8 cellular contexts compared by ENCODE assay signal in genomic region chr19:7772752-7773291, GRCh38. TPM values are rescaled to one million over a fixed set of nuclear protein-coding genes. Genes with fewer than 3 reads are reported as not detected.
DNase-seq lines count a peak whose midpoint lies in the region; ATAC-seq and TF ChIP-seq lines count a peak whose summit lies in the region.

No MANE protein-coding gene starts in this region.

- peak overlapping the region; percentile 4 to 77 (median 61) for H3K4me3 Mint-ChIP-seq in CD8-positive, alpha-beta memory T cell
- H3K4me3 Mint-ChIP-seq in activated CD4-positive, alpha-beta memory T cell treated with anti-CD3 and anti-CD28 coated beads for 36 hours = peak overlapping the region; percentile 41
- H3K4me3 Mint-ChIP-seq in neural progenitor cell = no peak overlapping the region

- peaks cover 16% of the 10 kb centered on the region for H3K4me1 ChIP-seq in CD8-positive, alpha-beta memory T cell (ENCODE audit: insufficient read depth, low read length)
- H3K4me1 ChIP-seq in mesendoderm (ENCODE audit: control insufficient read depth, low read depth, low read length) = no peaks in the 10 kb centered on the region
- H3K4me1 ChIP-seq in upper lobe of left lung = peaks cover 0 to 16% (median 3%) of the 10 kb centered on the region in 4 donors
- peaks cover under 1% of the 10 kb centered on the region for H3K4me1 ChIP-seq in neural progenitor cell

- no peak overlapping the region for H3K56ac ChIP-seq in mesendoderm (ENCODE audit: low read length)

- TF ChIP-seq CTCF in upper lobe of left lung (IDR thresholded peaks at IDR 0.05) (no peak), neural progenitor cell (IDR thresholded peaks at IDR 0.05) (no peak)

- WGBS in mesendoderm (ENCODE audit: extremely low coverage, insufficient coverage, low lambda C conversion rate) = no CpG with 5 or more reads among the region's 8 CpGs
- 36 to 45% methylated on average over 8 of the region's 8 CpGs for WGBS in upper lobe of left lung, 2 donors

- no peak overlapping the region for H3K23ac ChIP-seq in mesendoderm (ENCODE audit: low read length)

- H2BK120ac ChIP-seq in mesendoderm (ENCODE audit: low read depth, low read length) = no peak overlapping the region

- H3K79me2 ChIP-seq in mesendoderm (ENCODE audit: control insufficient read depth, insufficient read depth, low read length) = no peaks in the 10 kb centered on the region
- no peaks in the 10 kb centered on the region for H3K79me2 ChIP-seq in neural progenitor cell (ENCODE audit: low read depth)

- H3K4ac ChIP-seq in mesendoderm (ENCODE audit: low read depth, low read length) = no peak overlapping the region

- no peak overlapping the region for H4K8ac ChIP-seq in mesendoderm (ENCODE audit: low read depth, low read length)

- H2BK15ac ChIP-seq in mesendoderm (replicated peaks; ENCODE audit: low read depth) = no peak overlapping the region

- CTCF ChIA-PET in CD8-positive, alpha-beta memory T cell (lab: Charles Lee) = interaction anchor here (1.1 kb wide), 1 partner anchor 92 kb away, joined by 3 read pairs; the partner anchor contains the start of gene TRAPPC5
- CTCF ChIA-PET in activated CD4-positive, alpha-beta memory T cell treated with anti-CD3 and anti-CD28 coated beads for 36 hours (lab: Charles Lee) = no interaction called here

- no peaks in the 10 kb centered on the region for H3K9me3 Mint-ChIP-seq in CD8-positive, alpha-beta memory T cell
- no peaks in the 10 kb centered on the region for H3K9me3 Mint-ChIP-seq in activated CD4-positive, alpha-beta memory T cell treated with anti-CD3 and anti-CD28 coated beads for 36 hours
- peaks cover 2% of the 10 kb centered on the region for H3K9me3 Mint-ChIP-seq in neural progenitor cell

- H3F3A ChIP-seq in neural progenitor cell (ENCODE audit: low read depth) = peaks cover 5% of the 10 kb centered on the region

- H3K4me1 Mint-ChIP-seq in CD8-positive, alpha-beta memory T cell = peaks cover 13 to 24% (median 21%) of the 10 kb centered on the region in 3 donors
- peaks cover 18% of the 10 kb centered on the region for H3K4me1 Mint-ChIP-seq in activated CD4-positive, alpha-beta memory T cell treated with anti-CD3 and anti-CD28 coated beads for 36 hours (ENCODE audit: low read depth)
- peaks cover 4% of the 10 kb centered on the region for H3K4me1 Mint-ChIP-seq in neural progenitor cell

- peak overlapping the region in 7 of 8 donors; percentile 10 to 92 (median 31) for H3K27ac Mint-ChIP-seq in CD8-positive, alpha-beta memory T cell
- peak overlapping the region; percentile 61 for H3K27ac Mint-ChIP-seq in activated CD4-positive, alpha-beta memory T cell treated with anti-CD3 and anti-CD28 coated beads for 36 hours
- H3K27ac Mint-ChIP-seq in neural progenitor cell = no peak overlapping the region

- ATAC-seq in upper lobe of left lung (ENCODE audit: low FRiP score in 2 of 2) (no peak), HG02981 (IDR thresholded peaks at IDR 0.05; ENCODE audit: unreplicated experiment) (no peak)

- H2BK5ac ChIP-seq in mesendoderm (ENCODE audit: low read length) = no peak overlapping the region

- H3K27me3 ChIP-seq in CD8-positive, alpha-beta memory T cell (ENCODE audit: insufficient read depth, low read length, poor library complexity, severe bottlenecking) = no peaks in the 10 kb centered on the region
- H3K27me3 ChIP-seq in mesendoderm (ENCODE audit: insufficient read depth, low read length, poor library complexity) (no peaks in the 10 kb centered on the region), upper lobe of left lung (no peaks in the 10 kb centered on the region), H7 (ENCODE audit: control insufficient read depth, insufficient read depth, low read length) (no peaks in the 10 kb centered on the region; the same call in 1 of the 2 replicates), neural progenitor cell (no peaks in the 10 kb centered on the region)

- no peaks in the 10 kb centered on the region for H3K36me3 ChIP-seq in CD8-positive, alpha-beta memory T cell (ENCODE audit: insufficient read depth, low read length)
- H3K36me3 ChIP-seq in mesendoderm (ENCODE audit: control insufficient read depth, insufficient read depth, low read length) (no peaks in the 10 kb centered on the region), upper lobe of left lung (no peaks in the 10 kb centered on the region), H7 (replicated peaks; ENCODE audit: control insufficient read depth, insufficient read depth, low read length) (no peaks in the 10 kb centered on the region), neural progenitor cell (no peaks in the 10 kb centered on the region)

- no peak overlapping the region for H4K5ac ChIP-seq in mesendoderm (ENCODE audit: low read length)

- no peak overlapping the region for H3K27ac ChIP-seq in CD8-positive, alpha-beta memory T cell (ENCODE audit: low read depth, low read length)
- H3K27ac ChIP-seq in mesendoderm (ENCODE audit: low read depth, low read length) (no peak overlapping the region), upper lobe of left lung (no peak overlapping the region), neural progenitor cell (no peak overlapping the region)

- H3K9me3 ChIP-seq in CD8-positive, alpha-beta memory T cell (ENCODE audit: low read length) = no peaks in the 10 kb centered on the region
- H3K9me3 ChIP-seq in upper lobe of left lung = no peaks in the 10 kb centered on the region
- H3K9me3 ChIP-seq in neural progenitor cell (ENCODE audit: low read depth) = no peaks in the 10 kb centered on the region

- intact Hi-C loops in activated CD4-positive, alpha-beta memory T cell treated with anti-CD3 and anti-CD28 coated beads for 36 hours (cut with micrococcal nuclease) = loop anchor here (1.0 to 2.0 kb wide), 4 partner anchors 22 to 74 kb away; no protein-coding TSS in a partner anchor

- in situ Hi-C loops in KBM-7 (cut with MboI; ENCODE audit: low pct_unique_long_range_greater_than_20kb, low sequenced_read_pairs) = no loop called here

- no peak overlapping the region for H2AFZ ChIP-seq in neural progenitor cell (replicated peaks)

- H3K9ac ChIP-seq in mesendoderm (ENCODE audit: low read length) (no peak overlapping the region), neural progenitor cell (no peak overlapping the region)

- H3K79me1 ChIP-seq in mesendoderm (ENCODE audit: low read length) = no peaks in the 10 kb centered on the region

- no peak overlapping the region for H3K18ac ChIP-seq in mesendoderm (ENCODE audit: low read length)

- DNase-seq in CD8-positive, alpha-beta memory T cell = no peak
- DNase-seq in KBM-7 (peak; percentile 83), mesendoderm (peak; percentile 45), upper lobe of left lung (no peak), H7 (no peak), neural progenitor cell (ENCODE audit: low spot score) (no peak)
- peak; percentile 63 for DNase-seq in activated CD4-positive, alpha-beta memory T cell treated with anti-CD3 and anti-CD28 coated beads for 36 hours

- H3K4me3 ChIP-seq in CD8-positive, alpha-beta memory T cell (ENCODE audit: low read length) = no peak overlapping the region
- H3K4me3 ChIP-seq in mesendoderm (ENCODE audit: low read length) = no peak overlapping the region
- no peak overlapping the region for H3K4me3 ChIP-seq in upper lobe of left lung
- no peak overlapping the region for H3K4me3 ChIP-seq in H7 (ENCODE audit: insufficient read depth, low read depth, low read length)
- H3K4me3 ChIP-seq in neural progenitor cell = no peak overlapping the region

- POLR2A ChIA-PET in CD8-positive, alpha-beta memory T cell (lab: Charles Lee) = no interaction called here
- POLR2A ChIA-PET in activated CD4-positive, alpha-beta memory T cell treated with anti-CD3 and anti-CD28 coated beads for 36 hours (lab: Charles Lee) = no interaction called here

- peaks cover 4 to 7% of the 10 kb centered on the region in 2 donors for H3K27me3 Mint-ChIP-seq in CD8-positive, alpha-beta memory T cell
- H3K27me3 Mint-ChIP-seq in activated CD4-positive, alpha-beta memory T cell treated with anti-CD3 and anti-CD28 coated beads for 36 hours = peaks cover 34% of the 10 kb centered on the region
- H3K27me3 Mint-ChIP-seq in neural progenitor cell (ENCODE audit: insufficient read depth, low read depth) = peaks cover 6% of the 10 kb centered on the region

- no peak overlapping the region for H3K4me2 ChIP-seq in mesendoderm (ENCODE audit: low read length)
- no peak overlapping the region for H3K4me2 ChIP-seq in neural progenitor cell

- TF ChIP-seq POLR2A in upper lobe of left lung (IDR thresholded peaks at IDR 0.05) = no peak

- no peak for TF ChIP-seq EP300 in upper lobe of left lung (IDR thresholded peaks at IDR 0.05)

- no peaks in the 10 kb centered on the region for H4K20me1 ChIP-seq in neural progenitor cell (ENCODE audit: low read depth)

- H3K36me3 Mint-ChIP-seq in CD8-positive, alpha-beta memory T cell = no peaks in the 10 kb centered on the region
- peaks cover 1% of the 10 kb centered on the region for H3K36me3 Mint-ChIP-seq in activated CD4-positive, alpha-beta memory T cell treated with anti-CD3 and anti-CD28 coated beads for 36 hours
- no peaks in the 10 kb centered on the region for H3K36me3 Mint-ChIP-seq in neural progenitor cell

- no peak overlapping the region for H2AK5ac ChIP-seq in mesendoderm (ENCODE audit: low read length)

RNA-seq across cellular contexts. Expression of gene CLEC4M, which starts 9.8 kb away (rescaled TPM):
- not detected for total RNA-seq in CD8-positive, alpha-beta memory T cell
- not detected for polyA plus RNA-seq in CD8-positive, alpha-beta memory T cell
- not detected for total RNA-seq in activated CD4-positive, alpha-beta memory T cell treated with anti-CD3 and anti-CD28 coated beads for 36 hours
- not detected for polyA plus RNA-seq in mesendoderm (2013, experiment 1 of 2)
- polyA plus RNA-seq in mesendoderm (2013, experiment 2 of 2) = not detected
- 1 to 10 TPM in 4 of 6 donors, under 1 TPM in 1, not detected in 1; 0.86 to 7.4 (median 3.1) TPM for total RNA-seq in upper lobe of left lung
- total RNA-seq in H7 (2014; rRNA removed; shearing (Covaris generic)) = not detected in 2 replicates
- total RNA-seq in neural progenitor cell (ENCODE audit: low replicate concordance) = not detected in 2 replicates

RNA-seq across cellular contexts. Expression of gene CD209, which starts 25.5 kb away (rescaled TPM):
- total RNA-seq in CD8-positive, alpha-beta memory T cell = under 1 TPM; 0.16 to 0.28 TPM
- polyA plus RNA-seq in CD8-positive, alpha-beta memory T cell = not detected
- not detected for total RNA-seq in activated CD4-positive, alpha-beta memory T cell treated with anti-CD3 and anti-CD28 coated beads for 36 hours
- polyA plus RNA-seq in mesendoderm (2013, experiment 1 of 2) = 0.07 TPM
- 0.06 TPM for polyA plus RNA-seq in mesendoderm (2013, experiment 2 of 2)
- total RNA-seq in upper lobe of left lung (10 to 100 TPM in 1 of 6 donors, 1 to 10 TPM in 3, under 1 TPM in 2; 0.55 to 14.8 (median 1.7) TPM), neural progenitor cell (ENCODE audit: low replicate concordance) (not detected in 2 replicates)
- not detected in 2 replicates for total RNA-seq in H7 (2014; rRNA removed; shearing (Covaris generic))

RNA-seq across cellular contexts. Expression of gene CLEC4G, which starts 40.9 kb away (rescaled TPM):
- not detected for total RNA-seq in CD8-positive, alpha-beta memory T cell
- polyA plus RNA-seq in CD8-positive, alpha-beta memory T cell = not detected
- total RNA-seq in activated CD4-positive, alpha-beta memory T cell treated with anti-CD3 and anti-CD28 coated beads for 36 hours = not detected
- 0.03 TPM for polyA plus RNA-seq in mesendoderm (2013, experiment 1 of 2)
- 0.07 TPM for polyA plus RNA-seq in mesendoderm (2013, experiment 2 of 2)
- total RNA-seq in upper lobe of left lung (1 to 10 TPM in 3 of 6 donors, under 1 TPM in 1, not detected in 2; 0.40 to 2.5 (median 1.5) TPM), neural progenitor cell (ENCODE audit: low replicate concordance) (not detected in 2 replicates)
- not detected in 2 replicates for total RNA-seq in H7 (2014; rRNA removed; shearing (Covaris generic))

RNA-seq across cellular contexts. Expression of gene EVI5L, which starts 57.2 kb away (rescaled TPM):
- total RNA-seq in CD8-positive, alpha-beta memory T cell = 1 to 10 TPM; 6.7 to 7.4 TPM
- 2.9 TPM for polyA plus RNA-seq in CD8-positive, alpha-beta memory T cell
- total RNA-seq in activated CD4-positive, alpha-beta memory T cell treated with anti-CD3 and anti-CD28 coated beads for 36 hours = 1 to 10 TPM; 5.0 to 5.6 TPM
- 1.5 TPM for polyA plus RNA-seq in mesendoderm (2013, experiment 1 of 2)
- 1.5 TPM for polyA plus RNA-seq in mesendoderm (2013, experiment 2 of 2)
- total RNA-seq in upper lobe of left lung (10 to 100 TPM; 12.0 to 24.1 (median 15.6) TPM), neural progenitor cell (ENCODE audit: low replicate concordance) (4.1 and 13.5 TPM in 2 replicates)
- 3.5 and 5.0 TPM in 2 replicates for total RNA-seq in H7 (2014; rRNA removed; shearing (Covaris generic))

Comparison
In these comparisons a context has a peak if more than half of its experiments do, and no peak if none do; other contexts are left out.
1. DNase-seq: peak in KBM-7 (single experiment), activated CD4-positive, alpha-beta memory T cell treated with anti-CD3 and anti-CD28 coated beads for 36 hours (single experiment) and mesendoderm (single experiment); none in CD8-positive, alpha-beta memory T cell (0 of 5), upper lobe of left lung (0 of 2), H7 (single experiment) and neural progenitor cell (single experiment).